16 cellular contexts compared by ENCODE assay signal in genomic region chr1:55262822-55263221, GRCh38. TPM values are rescaled to one million over a fixed set of nuclear protein-coding genes. Genes with fewer than 3 reads are reported as not detected.
A peak's percentile ranks its signal among the peaks of the same experiment; 100 is the strongest.
DNase-seq lines count a peak whose midpoint lies in the region; FAIRE-seq and TF ChIP-seq lines count a peak whose summit lies in the region.
"Had no signal": no experiment of that assay in that cellular context is flagged by ENCODE, and none has a peak within 500 bp of the region (broad histone marks: within the 10 kb centered on the region; RNA-seq: fewer than 3 reads in every experiment).

No MANE protein-coding gene starts in this region.

- no peak for TF ChIP-seq CTCF in bronchial epithelial cell (IDR thresholded peaks at IDR 0.05; ENCODE audit: insufficient read depth, low read length, severe bottlenecking)
- TF ChIP-seq CTCF in suprapubic skin (IDR thresholded peaks at IDR 0.05): no peak

- H3K27ac ChIP-seq in suprapubic skin: no peak overlapping the region

- WGBS in suprapubic skin: 36% methylated on average over 1 of the region's 1 CpG

- no peak for TF ChIP-seq POLR2A in suprapubic skin (IDR thresholded peaks at IDR 0.05)

- no peak for TF ChIP-seq EP300 in suprapubic skin (IDR thresholded peaks at IDR 0.05)

- peak; percentile 15 for DNase-seq in Caki2 (ENCODE audit: low read depth)
- DNase-seq in MG63: peak; percentile 30
- DNase-seq in bronchial epithelial cell (ENCODE audit: low read depth): peak; percentile 88
- DNase-seq in kidney tubule cell (ENCODE audit: low spot score): peak; percentile 78
- no peak for DNase-seq in activated T-cell treated with anti-CD3 and anti-CD28 coated beads for 4 hours
- DNase-seq in suprapubic skin (ENCODE audit: low spot score in 2 of 2): no peak
- no peak for DNase-seq in NCI-H1694 treated with DMSO at 0.1 percent for 48 hours (lab: John Stamatoyannopoulos, UW)
- no peak for DNase-seq in NCI-H1417 treated with DMSO at 0.1 percent for 48 hours (lab: John Stamatoyannopoulos, UW)
- DNase-seq: activated CD4-positive, alpha-beta T cell treated with anti-CD3 and anti-CD28 coated beads, Interleukin-2, amount 50 U/mL, for 1 hour; activated T-cell treated with anti-CD3 and anti-CD28 coated beads, Interleukin-2, amount 50 U/mL, for 1 hour; Caco-2; effector CD8-positive, alpha-beta T cell; mesenchymal stem cell; NCI-H2029; NCI-H524; stimulated activated naive CD8-positive, alpha-beta T cell treated with anti-CD3 and anti-CD28 coated beads, Interleukin-15, Interleukin-2, amounts not matched to agents 100 U/mL and 50 U/mL, for 24 hours had no signal

- in situ Hi-C loops in Caki2 (cut with HindIII; ENCODE audit: low pct_unique_long_range_greater_than_20kb, low sequenced_read_pairs): no loop called here

- H3K36me3 ChIP-seq in MG63 (no peaks in the 10 kb centered on the region), bronchial epithelial cell (ENCODE audit: control insufficient read depth, insufficient read depth, low read length) (no peaks in the 10 kb centered on the region), suprapubic skin (no peaks in the 10 kb centered on the region)

- H3K27me3 ChIP-seq in MG63 (no peaks in the 10 kb centered on the region), bronchial epithelial cell (ENCODE audit: control insufficient read depth, insufficient read depth, low read length) (no peaks in the 10 kb centered on the region), suprapubic skin (no peaks in the 10 kb centered on the region)

- H3K4me3 ChIP-seq in MG63 (no peak overlapping the region), bronchial epithelial cell (ENCODE audit: low read depth, low read length) (no peak overlapping the region), suprapubic skin (no peak overlapping the region)

- FAIRE-seq in bronchial epithelial cell (lab: Jason Lieb, UNC): no peak

- H3K4me1 ChIP-seq in suprapubic skin: no peaks in the 10 kb centered on the region
- H3K4me1 ChIP-seq: Caco-2 had no signal

- H3K9me3 ChIP-seq in MG63 (no peaks in the 10 kb centered on the region), suprapubic skin (no peaks in the 10 kb centered on the region)
- H3K9me3 ChIP-seq: Caco-2 had no signal

RNA-seq across cellular contexts. Expression of gene USP24, which starts 47.7 kb away (rescaled TPM):
- total RNA-seq in Caki2 (2014; rRNA removed; shearing (Covaris generic); ENCODE audit: low replicate concordance): 10.7 and 13.0 TPM in 2 replicates
- total RNA-seq in MG63 (2014; rRNA removed; shearing (Covaris generic); ENCODE audit: low replicate concordance): 9.9 and 12.3 TPM in 2 replicates
- total RNA-seq in bronchial epithelial cell (37.6 and 40.8 TPM in 2 replicates), suprapubic skin (10 to 100 TPM; 27.7 to 84.0 (median 30.2) TPM)

Comparison
In these comparisons a context has a peak if more than half of its experiments do, and no peak if none do; other contexts are left out.
1. DNase-seq: peak in Caki2 (single experiment), MG63 (single experiment), bronchial epithelial cell (single experiment) and kidney tubule cell (single experiment); none in activated T-cell treated with anti-CD3 and anti-CD28 coated beads for 4 hours (single experiment), suprapubic skin (0 of 2), NCI-H1694 treated with DMSO at 0.1 percent for 48 hours (single experiment) and NCI-H1417 treated with DMSO at 0.1 percent for 48 hours (single experiment).